Comparison of ENCODE assay signal across 1 cellular context in genomic region chr4:184473515-184474260, GRCh38.
A peak's percentile ranks its signal among the peaks of the same experiment; 100 is the strongest.
TF ChIP-seq lines count a peak whose summit lies in the region.

No MANE protein-coding gene starts in this region.

TF ChIP-seq in HEK293, 187 proteins besides CTCF, POLR2A, EP300 and RAD21 (continued from another document and continues in another):
- TF ChIP-seq, protein P1, sequence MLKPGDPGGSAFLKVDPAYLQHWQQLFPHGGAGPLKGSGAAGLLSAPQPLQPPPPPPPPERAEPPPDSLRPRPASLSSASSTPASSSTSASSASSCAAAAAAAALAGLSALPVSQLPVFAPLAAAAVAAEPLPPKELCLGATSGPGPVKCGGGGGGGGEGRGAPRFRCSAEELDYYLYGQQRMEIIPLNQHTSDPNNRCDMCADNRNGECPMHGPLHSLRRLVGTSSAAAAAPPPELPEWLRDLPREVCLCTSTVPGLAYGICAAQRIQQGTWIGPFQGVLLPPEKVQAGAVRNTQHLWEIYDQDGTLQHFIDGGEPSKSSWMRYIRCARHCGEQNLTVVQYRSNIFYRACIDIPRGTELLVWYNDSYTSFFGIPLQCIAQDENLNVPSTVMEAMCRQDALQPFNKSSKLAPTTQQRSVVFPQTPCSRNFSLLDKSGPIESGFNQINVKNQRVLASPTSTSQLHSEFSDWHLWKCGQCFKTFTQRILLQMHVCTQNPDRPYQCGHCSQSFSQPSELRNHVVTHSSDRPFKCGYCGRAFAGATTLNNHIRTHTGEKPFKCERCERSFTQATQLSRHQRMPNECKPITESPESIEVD (tag by site-specific recombination; IDR thresholded peaks at IDR 0.05) = no peak
- TF ChIP-seq BCL11A (tag by site-specific recombination; IDR thresholded peaks at IDR 0.05; ENCODE audit: low read depth) (no peak), ZBTB48 (tag by site-specific recombination; IDR thresholded peaks at IDR 0.05) (no peak), ZNF16 (tag by site-specific recombination; IDR thresholded peaks at IDR 0.05; ENCODE audit: low read depth) (no peak), ZFP41 (tag by site-specific recombination; IDR thresholded peaks at IDR 0.05; ENCODE audit: borderline replicate concordance) (no peak), ZNF223 (tag by site-specific recombination; IDR thresholded peaks at IDR 0.05) (no peak), ZNF10 (tag by site-specific recombination; IDR thresholded peaks at IDR 0.05) (no peak), ZNF175 (tag by site-specific recombination; IDR thresholded peaks at IDR 0.05) (no peak), ZEB2 (tag by site-specific recombination; IDR thresholded peaks at IDR 0.05) (peak; percentile 23; the same call in 1 of the 2 replicates), HOXD13 (CRISPR knock-in tag; IDR thresholded peaks at IDR 0.05; ENCODE audit: borderline replicate concordance) (no peak), ZNF366 (tag by site-specific recombination; conservative IDR thresholded peaks at IDR 0.05) (no peak), ZNF18 (tag by site-specific recombination; IDR thresholded peaks at IDR 0.05) (no peak), ZSCAN23 (tag by site-specific recombination; IDR thresholded peaks at IDR 0.05) (no peak), ZNF785 (tag by site-specific recombination; IDR thresholded peaks at IDR 0.05) (no peak), ZNF558 (tag by site-specific recombination; IDR thresholded peaks at IDR 0.05) (no peak), ZNF555 (tag by site-specific recombination; conservative IDR thresholded peaks at IDR 0.05) (no peak), SP2 (tag by site-specific recombination; IDR thresholded peaks at IDR 0.05) (no peak), SCRT2 (tag by site-specific recombination; IDR thresholded peaks at IDR 0.05) (no peak), ZSCAN30 (tag by site-specific recombination; IDR thresholded peaks at IDR 0.05) (no peak; the same call in 1 of the 2 replicates), ZBTB17 (tag by site-specific recombination; IDR thresholded peaks at IDR 0.05) (no peak), RBAK (tag by site-specific recombination; IDR thresholded peaks at IDR 0.05) (no peak), ZNF398 (tag by site-specific recombination; IDR thresholded peaks at IDR 0.05) (no peak; the same call in 1 of the 2 replicates), PRDM1 (tag by site-specific recombination; IDR thresholded peaks at IDR 0.05) (no peak), OSR2 (tag by site-specific recombination; IDR thresholded peaks at IDR 0.05) (peak; percentile 77), KLF10 (tag by site-specific recombination; IDR thresholded peaks at IDR 0.05) (no peak), ZNF302 (tag by site-specific recombination; IDR thresholded peaks at IDR 0.05; ENCODE audit: low read depth) (no peak), ZNF530 (tag by site-specific recombination; IDR thresholded peaks at IDR 0.05; ENCODE audit: low read depth) (no peak), ZFP69B (tag by site-specific recombination; IDR thresholded peaks at IDR 0.05) (no peak), ZNF792 (tag by site-specific recombination; IDR thresholded peaks at IDR 0.05) (no peak), FEZF1 (tag by site-specific recombination; IDR thresholded peaks at IDR 0.05) (no peak), ZNF391 (tag by site-specific recombination; IDR thresholded peaks at IDR 0.05; ENCODE audit: borderline replicate concordance, low read depth) (no peak)
- TF ChIP-seq, protein P2, sequence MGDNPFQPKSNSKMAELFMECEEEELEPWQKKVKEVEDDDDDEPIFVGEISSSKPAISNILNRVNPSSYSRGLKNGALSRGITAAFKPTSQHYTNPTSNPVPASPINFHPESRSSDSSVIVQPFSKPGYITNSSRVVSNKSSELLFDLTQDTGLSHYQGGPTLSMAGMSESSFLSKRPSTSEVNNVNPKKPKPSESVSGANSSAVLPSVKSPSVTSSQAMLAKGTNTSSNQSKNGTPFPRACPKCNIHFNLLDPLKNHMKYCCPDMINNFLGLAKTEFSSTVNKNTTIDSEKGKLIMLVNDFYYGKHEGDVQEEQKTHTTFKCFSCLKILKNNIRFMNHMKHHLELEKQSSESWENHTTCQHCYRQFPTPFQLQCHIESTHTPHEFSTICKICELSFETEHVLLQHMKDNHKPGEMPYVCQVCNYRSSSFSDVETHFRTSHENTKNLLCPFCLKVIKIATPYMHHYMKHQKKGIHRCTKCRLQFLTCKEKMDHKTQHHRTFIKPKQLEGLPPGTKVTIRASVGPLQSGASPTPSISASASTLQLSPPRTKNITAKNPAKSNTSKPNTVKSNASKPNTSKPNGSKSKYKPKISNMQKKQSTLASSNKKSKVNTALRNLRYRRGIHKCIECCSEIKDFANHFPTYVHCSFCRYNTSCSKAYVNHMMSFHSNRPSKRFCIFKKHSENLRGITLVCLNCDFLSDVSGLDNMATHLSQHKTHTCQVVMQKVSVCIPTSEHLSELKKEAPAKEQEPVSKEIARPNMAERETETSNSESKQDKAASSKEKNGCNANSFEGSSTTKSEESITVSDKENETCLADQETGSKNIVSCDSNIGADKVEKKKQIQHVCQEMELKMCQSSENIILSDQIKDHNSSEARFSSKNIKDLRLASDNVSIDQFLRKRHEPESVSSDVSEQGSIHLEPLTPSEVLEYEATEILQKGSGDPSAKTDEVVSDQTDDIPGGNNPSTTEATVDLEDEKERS (tag by site-specific recombination; IDR thresholded peaks at IDR 0.05) = no peak
- TF ChIP-seq, protein P3, sequence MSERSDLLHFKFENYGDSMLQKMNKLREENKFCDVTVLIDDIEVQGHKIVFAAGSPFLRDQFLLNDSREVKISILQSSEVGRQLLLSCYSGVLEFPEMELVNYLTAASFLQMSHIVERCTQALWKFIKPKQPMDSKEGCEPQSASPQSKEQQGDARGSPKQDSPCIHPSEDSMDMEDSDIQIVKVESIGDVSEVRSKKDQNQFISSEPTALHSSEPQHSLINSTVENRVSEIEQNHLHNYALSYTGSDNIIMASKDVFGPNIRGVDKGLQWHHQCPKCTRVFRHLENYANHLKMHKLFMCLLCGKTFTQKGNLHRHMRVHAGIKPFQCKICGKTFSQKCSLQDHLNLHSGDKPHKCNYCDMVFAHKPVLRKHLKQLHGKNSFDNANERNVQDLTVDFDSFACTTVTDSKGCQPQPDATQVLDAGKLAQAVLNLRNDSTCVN (tag by site-specific recombination; optimal IDR thresholded peaks at IDR 0.05) = peak; percentile 58
- TF ChIP-seq, protein P4, sequence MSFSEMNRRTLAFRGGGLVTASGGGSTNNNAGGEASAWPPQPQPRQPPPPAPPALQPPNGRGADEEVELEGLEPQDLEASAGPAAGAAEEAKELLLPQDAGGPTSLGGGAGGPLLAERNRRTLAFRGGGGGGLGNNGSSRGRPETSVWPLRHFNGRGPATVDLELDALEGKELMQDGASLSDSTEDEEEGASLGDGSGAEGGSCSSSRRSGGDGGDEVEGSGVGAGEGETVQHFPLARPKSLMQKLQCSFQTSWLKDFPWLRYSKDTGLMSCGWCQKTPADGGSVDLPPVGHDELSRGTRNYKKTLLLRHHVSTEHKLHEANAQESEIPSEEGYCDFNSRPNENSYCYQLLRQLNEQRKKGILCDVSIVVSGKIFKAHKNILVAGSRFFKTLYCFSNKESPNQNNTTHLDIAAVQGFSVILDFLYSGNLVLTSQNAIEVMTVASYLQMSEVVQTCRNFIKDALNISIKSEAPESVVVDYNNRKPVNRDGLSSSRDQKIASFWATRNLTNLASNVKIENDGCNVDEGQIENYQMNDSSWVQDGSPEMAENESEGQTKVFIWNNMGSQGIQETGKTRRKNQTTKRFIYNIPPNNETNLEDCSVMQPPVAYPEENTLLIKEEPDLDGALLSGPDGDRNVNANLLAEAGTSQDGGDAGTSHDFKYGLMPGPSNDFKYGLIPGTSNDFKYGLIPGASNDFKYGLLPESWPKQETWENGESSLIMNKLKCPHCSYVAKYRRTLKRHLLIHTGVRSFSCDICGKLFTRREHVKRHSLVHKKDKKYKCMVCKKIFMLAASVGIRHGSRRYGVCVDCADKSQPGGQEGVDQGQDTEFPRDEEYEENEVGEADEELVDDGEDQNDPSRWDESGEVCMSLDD (tag by site-specific recombination; IDR thresholded peaks at IDR 0.05) = peak; percentile 58
- TF ChIP-seq, protein P5, sequence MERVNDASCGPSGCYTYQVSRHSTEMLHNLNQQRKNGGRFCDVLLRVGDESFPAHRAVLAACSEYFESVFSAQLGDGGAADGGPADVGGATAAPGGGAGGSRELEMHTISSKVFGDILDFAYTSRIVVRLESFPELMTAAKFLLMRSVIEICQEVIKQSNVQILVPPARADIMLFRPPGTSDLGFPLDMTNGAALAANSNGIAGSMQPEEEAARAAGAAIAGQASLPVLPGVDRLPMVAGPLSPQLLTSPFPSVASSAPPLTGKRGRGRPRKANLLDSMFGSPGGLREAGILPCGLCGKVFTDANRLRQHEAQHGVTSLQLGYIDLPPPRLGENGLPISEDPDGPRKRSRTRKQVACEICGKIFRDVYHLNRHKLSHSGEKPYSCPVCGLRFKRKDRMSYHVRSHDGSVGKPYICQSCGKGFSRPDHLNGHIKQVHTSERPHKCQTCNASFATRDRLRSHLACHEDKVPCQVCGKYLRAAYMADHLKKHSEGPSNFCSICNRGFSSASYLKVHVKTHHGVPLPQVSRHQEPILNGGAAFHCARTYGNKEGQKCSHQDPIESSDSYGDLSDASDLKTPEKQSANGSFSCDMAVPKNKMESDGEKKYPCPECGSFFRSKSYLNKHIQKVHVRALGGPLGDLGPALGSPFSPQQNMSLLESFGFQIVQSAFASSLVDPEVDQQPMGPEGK (tag by site-specific recombination; IDR thresholded peaks at IDR 0.05) = no peak; the same call in 1 of the 2 replicates
- TF ChIP-seq, protein P6, sequence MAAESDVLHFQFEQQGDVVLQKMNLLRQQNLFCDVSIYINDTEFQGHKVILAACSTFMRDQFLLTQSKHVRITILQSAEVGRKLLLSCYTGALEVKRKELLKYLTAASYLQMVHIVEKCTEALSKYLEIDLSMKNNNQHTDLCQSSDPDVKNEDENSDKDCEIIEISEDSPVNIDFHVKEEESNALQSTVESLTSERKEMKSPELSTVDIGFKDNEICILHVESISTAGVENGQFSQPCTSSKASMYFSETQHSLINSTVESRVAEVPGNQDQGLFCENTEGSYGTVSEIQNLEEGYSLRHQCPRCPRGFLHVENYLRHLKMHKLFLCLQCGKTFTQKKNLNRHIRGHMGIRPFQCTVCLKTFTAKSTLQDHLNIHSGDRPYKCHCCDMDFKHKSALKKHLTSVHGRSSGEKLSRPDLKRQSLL (tag by site-specific recombination; IDR thresholded peaks at IDR 0.05) = no peak
- TF ChIP-seq, protein P7, sequence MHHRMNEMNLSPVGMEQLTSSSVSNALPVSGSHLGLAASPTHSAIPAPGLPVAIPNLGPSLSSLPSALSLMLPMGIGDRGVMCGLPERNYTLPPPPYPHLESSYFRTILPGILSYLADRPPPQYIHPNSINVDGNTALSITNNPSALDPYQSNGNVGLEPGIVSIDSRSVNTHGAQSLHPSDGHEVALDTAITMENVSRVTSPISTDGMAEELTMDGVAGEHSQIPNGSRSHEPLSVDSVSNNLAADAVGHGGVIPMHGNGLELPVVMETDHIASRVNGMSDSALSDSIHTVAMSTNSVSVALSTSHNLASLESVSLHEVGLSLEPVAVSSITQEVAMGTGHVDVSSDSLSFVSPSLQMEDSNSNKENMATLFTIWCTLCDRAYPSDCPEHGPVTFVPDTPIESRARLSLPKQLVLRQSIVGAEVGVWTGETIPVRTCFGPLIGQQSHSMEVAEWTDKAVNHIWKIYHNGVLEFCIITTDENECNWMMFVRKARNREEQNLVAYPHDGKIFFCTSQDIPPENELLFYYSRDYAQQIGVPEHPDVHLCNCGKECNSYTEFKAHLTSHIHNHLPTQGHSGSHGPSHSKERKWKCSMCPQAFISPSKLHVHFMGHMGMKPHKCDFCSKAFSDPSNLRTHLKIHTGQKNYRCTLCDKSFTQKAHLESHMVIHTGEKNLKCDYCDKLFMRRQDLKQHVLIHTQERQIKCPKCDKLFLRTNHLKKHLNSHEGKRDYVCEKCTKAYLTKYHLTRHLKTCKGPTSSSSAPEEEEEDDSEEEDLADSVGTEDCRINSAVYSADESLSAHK (tag by site-specific recombination; IDR thresholded peaks at IDR 0.05) = peak; percentile 9; the same call in 1 of the 2 replicates
- TF ChIP-seq, protein P8, sequence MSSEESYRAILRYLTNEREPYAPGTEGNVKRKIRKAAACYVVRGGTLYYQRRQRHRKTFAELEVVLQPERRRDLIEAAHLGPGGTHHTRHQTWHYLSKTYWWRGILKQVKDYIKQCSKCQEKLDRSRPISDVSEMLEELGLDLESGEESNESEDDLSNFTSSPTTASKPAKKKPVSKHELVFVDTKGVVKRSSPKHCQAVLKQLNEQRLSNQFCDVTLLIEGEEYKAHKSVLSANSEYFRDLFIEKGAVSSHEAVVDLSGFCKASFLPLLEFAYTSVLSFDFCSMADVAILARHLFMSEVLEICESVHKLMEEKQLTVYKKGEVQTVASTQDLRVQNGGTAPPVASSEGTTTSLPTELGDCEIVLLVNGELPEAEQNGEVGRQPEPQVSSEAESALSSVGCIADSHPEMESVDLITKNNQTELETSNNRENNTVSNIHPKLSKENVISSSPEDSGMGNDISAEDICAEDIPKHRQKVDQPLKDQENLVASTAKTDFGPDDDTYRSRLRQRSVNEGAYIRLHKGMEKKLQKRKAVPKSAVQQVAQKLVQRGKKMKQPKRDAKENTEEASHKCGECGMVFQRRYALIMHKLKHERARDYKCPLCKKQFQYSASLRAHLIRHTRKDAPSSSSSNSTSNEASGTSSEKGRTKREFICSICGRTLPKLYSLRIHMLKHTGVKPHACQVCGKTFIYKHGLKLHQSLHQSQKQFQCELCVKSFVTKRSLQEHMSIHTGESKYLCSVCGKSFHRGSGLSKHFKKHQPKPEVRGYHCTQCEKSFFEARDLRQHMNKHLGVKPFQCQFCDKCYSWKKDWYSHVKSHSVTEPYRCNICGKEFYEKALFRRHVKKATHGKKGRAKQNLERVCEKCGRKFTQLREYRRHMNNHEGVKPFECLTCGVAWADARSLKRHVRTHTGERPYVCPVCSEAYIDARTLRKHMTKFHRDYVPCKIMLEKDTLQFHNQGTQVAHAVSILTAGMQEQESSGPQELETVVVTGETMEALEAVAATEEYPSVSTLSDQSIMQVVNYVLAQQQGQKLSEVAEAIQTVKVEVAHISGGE (tag by site-specific recombination; conservative IDR thresholded peaks at IDR 0.05; ENCODE audit: low read depth) = 0 out of 2 replicates have a peak, but pooled peaks have one; percentile 7
